Comparison of ENCODE assay signal across 10 cellular contexts in the genomic region with DNA sequence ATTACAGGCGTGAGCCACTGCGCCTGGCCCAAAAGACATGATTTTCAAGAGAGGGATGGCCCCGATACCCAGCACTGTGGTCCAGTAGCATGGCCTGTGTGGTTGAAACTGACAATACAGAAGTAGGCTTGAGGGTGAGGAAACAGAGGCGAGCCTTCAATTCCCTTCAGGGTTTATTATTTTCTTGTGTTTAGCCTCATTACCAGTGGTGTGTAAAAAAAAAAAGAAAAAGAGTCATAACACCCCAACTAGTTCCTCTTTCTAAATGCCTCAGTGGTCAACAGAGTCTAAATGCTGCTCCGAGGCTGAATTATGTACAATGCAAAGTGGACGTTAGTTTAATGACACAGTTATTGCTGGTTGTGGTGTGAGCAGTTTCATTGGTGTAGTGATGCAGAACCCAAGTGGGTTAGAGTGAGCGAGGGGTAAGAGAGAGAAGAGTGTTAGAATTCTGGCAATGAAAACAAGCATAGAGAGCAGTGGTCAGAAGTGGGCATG. TPM values are rescaled to one million over a fixed set of nuclear protein-coding genes. Genes with fewer than 3 reads are reported as not detected.
DNase-seq lines count a peak whose midpoint lies in the region; ATAC-seq and TF ChIP-seq lines count a peak whose summit lies in the region.
"Had no signal": no experiment of that assay in that cellular context is flagged by ENCODE, and none has a peak within 500 bp of the region (broad histone marks: within the 10 kb centered on the region; RNA-seq: fewer than 3 reads in every experiment).

No MANE protein-coding gene starts in this region.

- peaks cover 4 to 8% of the 10 kb centered on the region in 2 donors for H3K36me3 Mint-ChIP-seq in stimulated activated naive B cell treated with anti-CD40 and anti-IgM and Interleukin-4, amounts not matched to agents 10 μg/mL and 1 μg/mL and 100 μg/mL, for 72 hours
- H3K36me3 Mint-ChIP-seq in activated T-cell treated with anti-CD3 and anti-CD28 coated beads, Interleukin-2, amount 50 U/mL, for 24 hours (ENCODE audit: low read depth), result peaks cover 18% of the 10 kb centered on the region

- DNase-seq in Right ventricle myocardium superior (no peak), Right ventricle myocardium inferior (ENCODE audit: missing footprints) (no peak), NCI-H526 (lab: John Stamatoyannopoulos, UW) (peak; percentile 17 to 32), esophagus muscularis mucosa (ENCODE audit: extremely low spot score) (no peak), DMS 273 (lab: John Stamatoyannopoulos, UW; ENCODE audit: unreplicated experiment) (no peak)
- DNase-seq in stimulated activated naive B cell treated with anti-CD40 and anti-IgM and Interleukin-4, amounts not matched to agents 10 μg/mL and 1 μg/mL and 100 μg/mL, for 72 hours, result peak; percentile 61
- DNase-seq in activated T-cell treated with anti-CD3 and anti-CD28 coated beads, Interleukin-2, amount 50 U/mL, for 24 hours, result no peak
- DNase-seq: left ventricle myocardium inferior had no signal

- H3K4me1 ChIP-seq in esophagus muscularis mucosa, result no peaks in the 10 kb centered on the region
- H3K4me1 ChIP-seq: A549 had no signal

- no peak overlapping the region for H3K27ac ChIP-seq in esophagus muscularis mucosa (replicated peaks in 1 of 4)
- H3K27ac ChIP-seq: A549, left ventricle myocardium inferior had no signal

- intact Hi-C loops in Right ventricle myocardium superior (cut with DNase I), result no loop called here
- intact Hi-C loops in Right ventricle myocardium inferior (cut with DNase I), result no loop called here
- intact Hi-C loops in esophagus muscularis mucosa (cut with DNase I), result no loop called here

- no peak for TF ChIP-seq POLR2A in esophagus muscularis mucosa (IDR thresholded peaks at IDR 0.05; ENCODE audit: low read depth)

- peaks cover 0 to 13% (median 0%) of the 10 kb centered on the region in 4 donors for H3K36me3 ChIP-seq in esophagus muscularis mucosa

- peaks cover 0 to 9% of the 10 kb centered on the region in 2 donors for H3K27me3 Mint-ChIP-seq in stimulated activated naive B cell treated with anti-CD40 and anti-IgM and Interleukin-4, amounts not matched to agents 10 μg/mL and 1 μg/mL and 100 μg/mL, for 72 hours
- H3K27me3 Mint-ChIP-seq in activated T-cell treated with anti-CD3 and anti-CD28 coated beads, Interleukin-2, amount 50 U/mL, for 24 hours, result no peaks in the 10 kb centered on the region

- ATAC-seq in Right ventricle myocardium superior (ENCODE audit: poor library complexity) (peak; percentile 29), Right ventricle myocardium inferior (no peak), HG02870 (IDR thresholded peaks at IDR 0.05; ENCODE audit: unreplicated experiment) (peak; percentile 99)
- ATAC-seq in stimulated activated naive B cell treated with anti-CD40 and anti-IgM and Interleukin-4, amounts not matched to agents 10 μg/mL and 1 μg/mL and 100 μg/mL, for 72 hours (replicated peaks), result peak; percentile 96 to 97
- ATAC-seq: A549 had no signal

- no peak for TF ChIP-seq CTCF in esophagus muscularis mucosa (IDR thresholded peaks at IDR 0.05)

- no peaks in the 10 kb centered on the region for H3K27me3 ChIP-seq in esophagus muscularis mucosa

- no peak overlapping the region for H3K4me3 Mint-ChIP-seq in stimulated activated naive B cell treated with anti-CD40 and anti-IgM and Interleukin-4, amounts not matched to agents 10 μg/mL and 1 μg/mL and 100 μg/mL, for 72 hours
- no peak overlapping the region for H3K4me3 Mint-ChIP-seq in activated T-cell treated with anti-CD3 and anti-CD28 coated beads, Interleukin-2, amount 50 U/mL, for 24 hours

- WGBS in esophagus muscularis mucosa, result 81% methylated on average over 7 of the region's 7 CpGs

- no peak for TF ChIP-seq EP300 in esophagus muscularis mucosa (IDR thresholded peaks at IDR 0.05)

- H3K9me3 Mint-ChIP-seq in stimulated activated naive B cell treated with anti-CD40 and anti-IgM and Interleukin-4, amounts not matched to agents 10 μg/mL and 1 μg/mL and 100 μg/mL, for 72 hours, result no peaks in the 10 kb centered on the region
- no peaks in the 10 kb centered on the region for H3K9me3 Mint-ChIP-seq in activated T-cell treated with anti-CD3 and anti-CD28 coated beads, Interleukin-2, amount 50 U/mL, for 24 hours

- peaks cover 7 to 9% of the 10 kb centered on the region in 2 donors for H3K4me1 Mint-ChIP-seq in stimulated activated naive B cell treated with anti-CD40 and anti-IgM and Interleukin-4, amounts not matched to agents 10 μg/mL and 1 μg/mL and 100 μg/mL, for 72 hours
- peaks cover under 1% of the 10 kb centered on the region for H3K4me1 Mint-ChIP-seq in activated T-cell treated with anti-CD3 and anti-CD28 coated beads, Interleukin-2, amount 50 U/mL, for 24 hours (ENCODE audit: low read depth)

- H3K9me3 ChIP-seq in esophagus muscularis mucosa, result no peaks in the 10 kb centered on the region
- H3K9me3 ChIP-seq: A549, left ventricle myocardium inferior had no signal

- no peak overlapping the region for H3K4me3 ChIP-seq in esophagus muscularis mucosa
- H3K4me3 ChIP-seq: A549, left ventricle myocardium inferior had no signal

- H3K27ac Mint-ChIP-seq in stimulated activated naive B cell treated with anti-CD40 and anti-IgM and Interleukin-4, amounts not matched to agents 10 μg/mL and 1 μg/mL and 100 μg/mL, for 72 hours, result no peak overlapping the region
- H3K27ac Mint-ChIP-seq in activated T-cell treated with anti-CD3 and anti-CD28 coated beads, Interleukin-2, amount 50 U/mL, for 24 hours, result no peak overlapping the region

RNA-seq across cellular contexts. Expression of a gene that starts 58.8 kb away (rescaled TPM):
- 4.5 TPM for total RNA-seq in Right ventricle myocardium superior
- total RNA-seq in Right ventricle myocardium inferior, result 5.0 TPM
- 10 to 100 TPM in 2 of 4 donors, 1 to 10 TPM in 2; 7.1 to 10.5 (median 8.9) TPM for total RNA-seq in esophagus muscularis mucosa

Comparison
In these comparisons a context has a peak if more than half of its experiments do, and no peak if none do; other contexts are left out.
1. DNase-seq: peak in NCI-H526 (2 of 2) and stimulated activated naive B cell treated with anti-CD40 and anti-IgM and Interleukin-4, amounts not matched to agents 10 μg/mL and 1 μg/mL and 100 μg/mL, for 72 hours (single experiment); none in Right ventricle myocardium superior (single experiment), Right ventricle myocardium inferior (single experiment), esophagus muscularis mucosa (single experiment), DMS 273 (single experiment) and activated T-cell treated with anti-CD3 and anti-CD28 coated beads, Interleukin-2, amount 50 U/mL, for 24 hours (single experiment).